ENCODE assay signal across 22 cellular contexts in genomic region chr1:108842525-108843181, GRCh38. TPM values are rescaled to one million over a fixed set of nuclear protein-coding genes. Genes with fewer than 3 reads are reported as not detected.
DNase-seq lines count a peak whose midpoint lies in the region; ATAC-seq, FAIRE-seq and TF ChIP-seq lines count a peak whose summit lies in the region.
"Had no signal": no experiment of that assay in that cellular context is flagged by ENCODE, and none has a peak within 500 bp of the region (broad histone marks: within the 10 kb centered on the region; RNA-seq: fewer than 3 reads in every experiment).

No MANE protein-coding gene starts in this region.

- in situ Hi-C loops in K562 (cut with MboI) = no loop called here
- in situ Hi-C loops in transverse colon (cut with MboI; ENCODE audit: low pct_ligation_motif_present in 1 of 4, low pct_unique_long_range_greater_than_20kb in 1 of 4, low sequenced_read_pairs in 3 of 4) = no loop called here

- H3K79me2 ChIP-seq in K562 (ENCODE audit: control insufficient read depth, insufficient read depth, low read length) (no peaks in the 10 kb centered on the region), neural progenitor cell (ENCODE audit: low read depth) (no peaks in the 10 kb centered on the region)

- H3K27ac ChIP-seq in HEK293 (ENCODE audit: extremely low read depth, low read depth, low read length) (no peak overlapping the region), K562 (ENCODE audit: extremely low read depth, low read depth, low read length) (no peak overlapping the region), neural progenitor cell (peak overlapping the region; percentile 0), transverse colon (peak overlapping the region; percentile 37 to 75 (median 60))
- H3K27ac ChIP-seq: BLaER1 treated with 17β-estradiol and CSF1 and Interleukin-3, amounts not matched to agents 10 nM and 100 nM had no signal

- no peak overlapping the region for H3K4me3 Mint-ChIP-seq in neural progenitor cell
- H3K4me3 Mint-ChIP-seq in natural killer cell treated with Interleukin-12 subunit alpha and Interleukin-12 subunit beta and Interleukin-15 and Interleukin-18, amount 100 ng/mL, for 72 hours = no peak overlapping the region
- H3K4me3 Mint-ChIP-seq: CD4-positive, alpha-beta memory T cell had no signal

- peaks cover 14% of the 10 kb centered on the region for H3K4me1 Mint-ChIP-seq in neural progenitor cell
- H3K4me1 Mint-ChIP-seq in natural killer cell treated with Interleukin-12 subunit alpha and Interleukin-12 subunit beta and Interleukin-15 and Interleukin-18, amount 100 ng/mL, for 72 hours (ENCODE audit: low read depth in 2 of 2) = no peaks in the 10 kb centered on the region
- H3K4me1 Mint-ChIP-seq: CD4-positive, alpha-beta memory T cell had no signal

- peaks cover 4% of the 10 kb centered on the region for H3K9me3 Mint-ChIP-seq in neural progenitor cell
- no peaks in the 10 kb centered on the region for H3K9me3 Mint-ChIP-seq in natural killer cell treated with Interleukin-12 subunit alpha and Interleukin-12 subunit beta and Interleukin-15 and Interleukin-18, amount 100 ng/mL, for 72 hours

- no peak overlapping the region for H3K27ac Mint-ChIP-seq in neural progenitor cell
- no peak overlapping the region for H3K27ac Mint-ChIP-seq in natural killer cell treated with Interleukin-12 subunit alpha and Interleukin-12 subunit beta and Interleukin-15 and Interleukin-18, amount 100 ng/mL, for 72 hours

- H3K9me3 ChIP-seq in HEK293 (ENCODE audit: control insufficient read depth, insufficient read depth, low read depth, low read length) (no peaks in the 10 kb centered on the region), K562 (replicated peaks; ENCODE audit: control insufficient read depth, insufficient read depth, low read depth, low read length) (no peaks in the 10 kb centered on the region), neural progenitor cell (ENCODE audit: low read depth) (no peaks in the 10 kb centered on the region), transverse colon (no peaks in the 10 kb centered on the region)
- H3K9me3 ChIP-seq: Caco-2 had no signal

- H3K4me2 ChIP-seq in K562 (ENCODE audit: insufficient read depth, low read length) (no peak overlapping the region), neural progenitor cell (peak overlapping the region; percentile 66)
- H3K4me2 ChIP-seq: BLaER1 treated with 17β-estradiol and CSF1 and Interleukin-3, amounts not matched to agents 10 nM and 100 nM had no signal

- peak in 2 of 4 experiments; percentile 29 to 34 for DNase-seq in K562 (ENCODE audit: extremely low read depth in 1 of 4, low spot score in 3 of 4)
- peak; percentile 28 for DNase-seq in neural progenitor cell (ENCODE audit: low spot score)
- DNase-seq in transverse colon = no peak
- DNase-seq in NCI-H510A (lab: John Stamatoyannopoulos, UW) = no peak
- DNase-seq in natural killer cell treated with Interleukin-12 subunit alpha and Interleukin-12 subunit beta and Interleukin-15 and Interleukin-18, amount 100 ng/mL, for 72 hours (ENCODE audit: low spot score) = no peak
- no peak for DNase-seq in NCI-H2107 treated with DMSO at 0.1 percent for 48 hours (lab: John Stamatoyannopoulos, UW; ENCODE audit: unreplicated experiment)
- DNase-seq: 8988T; Caco-2; CD4-positive, alpha-beta memory T cell; DMS 273 treated with DMSO at 0.1 percent for 48 hours; DMS79 treated with DMSO at 0.1 percent for 48 hours; NCI-H1092 treated with DMSO at 0.1 percent for 48 hours; NCI-H1436 treated with DMSO at 0.1 percent for 48 hours; NCI-H2029; NCI-H2171; NCI-H345; NCI-H524 treated with DMSO at 0.1 percent for 48 hours; NCI-H82; Right ventricle myocardium superior had no signal

- ATAC-seq in K562 = peak; percentile 81
- ATAC-seq in natural killer cell treated with Interleukin-12 subunit alpha and Interleukin-12 subunit beta and Interleukin-15 and Interleukin-18, amount 100 ng/mL, for 72 hours = no peak

- H3K36me3 ChIP-seq in HEK293 (ENCODE audit: control insufficient read depth in 2 of 2, insufficient read depth in 1 of 2, low read length in 2 of 2) (no peaks in the 10 kb centered on the region), K562 (ENCODE audit: control insufficient read depth, insufficient read depth, low read length) (no peaks in the 10 kb centered on the region), neural progenitor cell (peaks cover 4% of the 10 kb centered on the region), transverse colon (no peaks in the 10 kb centered on the region)
- H3K36me3 ChIP-seq: BLaER1 treated with 17β-estradiol and CSF1 and Interleukin-3, amounts not matched to agents 10 nM and 100 nM had no signal

- no peak for FAIRE-seq in K562 (lab: Jason Lieb, UNC)
- FAIRE-seq: GM12891 had no signal

- 15% methylated on average over 3 of the region's 3 CpGs for WGBS in K562 (ENCODE audit: insufficient coverage, low coverage, missing lambda C conversion rate)
- 80 to 83% methylated on average over 1 to 3 of the region's 3 CpGs for WGBS in transverse colon (ENCODE audit: low coverage in 1 of 2), 2 donors

- no TSS peak for BruUV-seq in K562 (replicated peaks; lab: Mats Ljungman, UMichigan)

- H4K20me1 ChIP-seq in K562 (replicated peaks; ENCODE audit: control insufficient read depth, insufficient read depth, low read length) = no peaks in the 10 kb centered on the region
- H4K20me1 ChIP-seq in neural progenitor cell (ENCODE audit: low read depth) = no peaks in the 10 kb centered on the region
- H4K20me1 ChIP-seq: BLaER1 treated with 17β-estradiol and CSF1 and Interleukin-3, amounts not matched to agents 10 nM and 100 nM had no signal

- intact Hi-C loops in K562 (cut with micrococcal nuclease) = no loop called here
- intact Hi-C loops in transverse colon (cut with DNase I; ENCODE audit: low total_unique reads) = no loop called here

- POLR2A ChIA-PET in HEK293 (lab: Yijun Ruan, JAX) = no interaction called here
- POLR2A ChIA-PET in K562 (lab: Yijun Ruan, JAX) = interaction anchor here (0.8 to 1.5 kb wide), 3 partner anchors 9 to 448 kb away, joined by 3 read pairs; no protein-coding TSS in a partner anchor

- CTCF ChIA-PET in HEK293 (lab: Yijun Ruan, JAX) = interaction anchor here (0.6 to 4.6 kb wide), 3 partner anchors 15 to 778 kb away, joined by 4 to 30 read pairs (median 7); no protein-coding TSS in a partner anchor
- CTCF ChIA-PET in K562 (lab: Yijun Ruan, JAX; ENCODE audit: low intra/inter-chr PET ratio) = no interaction called here

- H2AFZ ChIP-seq in K562 (ENCODE audit: low read depth, low read length) = no peak overlapping the region
- no peak overlapping the region for H2AFZ ChIP-seq in neural progenitor cell (replicated peaks)

- no peaks in the 10 kb centered on the region for H3K36me3 Mint-ChIP-seq in neural progenitor cell
- H3K36me3 Mint-ChIP-seq in natural killer cell treated with Interleukin-12 subunit alpha and Interleukin-12 subunit beta and Interleukin-15 and Interleukin-18, amount 100 ng/mL, for 72 hours = no peaks in the 10 kb centered on the region
- H3K36me3 Mint-ChIP-seq: CD4-positive, alpha-beta memory T cell had no signal

- no peak overlapping the region for H3K9ac ChIP-seq in K562 (ENCODE audit: insufficient read depth in 1 of 2, low read depth in 2 of 2, low read length in 2 of 2)
- H3K9ac ChIP-seq in neural progenitor cell = no peak overlapping the region
- H3K9ac ChIP-seq: BLaER1 treated with 17β-estradiol and CSF1 and Interleukin-3, amounts not matched to agents 10 nM and 100 nM had no signal

- H3K9me1 ChIP-seq in K562 (ENCODE audit: control insufficient read depth, insufficient read depth, low read length) = no peaks in the 10 kb centered on the region

- H3K27me3 ChIP-seq in K562 (ENCODE audit: control insufficient read depth in 2 of 2, insufficient read depth in 2 of 2, low read length in 2 of 2) (peaks cover 4 to 11% of the 10 kb centered on the region in 2 experiments; a peak in 2 of 5 replicates), neural progenitor cell (no peaks in the 10 kb centered on the region), transverse colon (no peaks in the 10 kb centered on the region)
- H3K27me3 ChIP-seq: BLaER1 treated with 17β-estradiol and CSF1 and Interleukin-3, amounts not matched to agents 10 nM and 100 nM had no signal

- no peak for TF ChIP-seq CTCF in HEK293 (tag by site-specific recombination; IDR thresholded peaks at IDR 0.05)
- TF ChIP-seq CTCF in K562 (IDR thresholded peaks at IDR 0.05 in 2 of 3, conservative IDR thresholded peaks at IDR 0.05 in 1 of 3; ENCODE audit: insufficient read depth in 2 of 3, low read depth in 1 of 3, low read length in 3 of 3) = peak in 1 of 3 experiments; percentile 21; a peak in 2 of 6 replicates
- TF ChIP-seq CTCF in neural progenitor cell (IDR thresholded peaks at IDR 0.05) = no peak
- TF ChIP-seq CTCF in transverse colon (IDR thresholded peaks at IDR 0.05) = no peak

- TF ChIP-seq RAD21 in K562 (CRISPR knock-in tag; conservative IDR thresholded peaks at IDR 0.05 in 1 of 2, IDR thresholded peaks at IDR 0.05 in 1 of 2) = no peak

- TF ChIP-seq EP300 in K562 (IDR thresholded peaks at IDR 0.05; ENCODE audit: low read length) (no peak), transverse colon (IDR thresholded peaks at IDR 0.05; ENCODE audit: low read depth) (no peak)

- no peaks in the 10 kb centered on the region for H3K27me3 Mint-ChIP-seq in neural progenitor cell (ENCODE audit: insufficient read depth, low read depth)
- H3K27me3 Mint-ChIP-seq in natural killer cell treated with Interleukin-12 subunit alpha and Interleukin-12 subunit beta and Interleukin-15 and Interleukin-18, amount 100 ng/mL, for 72 hours = peaks cover 0 to 6% of the 10 kb centered on the region in 2 donors

- H3K4me3 ChIP-seq in HEK293 (ENCODE audit: low read depth, low read length) (no peak overlapping the region), K562 (no peak overlapping the region), neural progenitor cell (no peak overlapping the region), transverse colon (no peak overlapping the region)
- H3K4me3 ChIP-seq: BLaER1 treated with 17β-estradiol and CSF1 and Interleukin-3, amounts not matched to agents 10 nM and 100 nM had no signal

- no peaks in the 10 kb centered on the region for H3K4me1 ChIP-seq in HEK293 (ENCODE audit: control insufficient read depth, insufficient read depth, low read length)
- peaks cover 0 to 5% of the 10 kb centered on the region in 2 experiments; a peak in 1 of 5 replicates for H3K4me1 ChIP-seq in K562 (replicated peaks in 1 of 2; ENCODE audit: control insufficient read depth in 2 of 2, insufficient read depth in 2 of 2, low read length in 2 of 2)
- peaks cover 28% of the 10 kb centered on the region for H3K4me1 ChIP-seq in neural progenitor cell
- peaks cover 0 to 20% (median 2%) of the 10 kb centered on the region in 4 donors for H3K4me1 ChIP-seq in transverse colon
- H3K4me1 ChIP-seq: Caco-2 had no signal

- H3F3A ChIP-seq in neural progenitor cell (ENCODE audit: low read depth) = no peaks in the 10 kb centered on the region

- no peak for TF ChIP-seq POLR2A in K562 (conservative IDR thresholded peaks at IDR 0.05)
- no peak for TF ChIP-seq POLR2A in transverse colon (IDR thresholded peaks at IDR 0.05)

RNA-seq across cellular contexts. Expression of gene AKNAD1, which starts 14.2 kb away (rescaled TPM):
- not detected in 2 replicates for total RNA-seq in K562 (2011; cell fraction: chromatin; rRNA removed; ENCODE audit: low replicate concordance)
- not detected in 2 replicates for total RNA-seq in K562 (2011; cell fraction: nucleolus; rRNA removed)
- total RNA-seq in K562 (2011; cell fraction: nucleoplasm; rRNA removed) = not detected in 2 replicates
- not detected in 2 replicates for total RNA-seq in K562 (2014; rRNA removed)
- not detected in 2 replicates for total RNA-seq in K562 (2014; rRNA removed; fragmentation: Illumina TruSeq; extraction: Trizol)
- not detected in 2 replicates for total RNA-seq in K562 (2015; rRNA removed; fragmentation: Illumina TruSeq; extraction: Trizol)
- not detected in 2 replicates for total RNA-seq in K562 (2021)
- not detected in 2 replicates for polyA plus RNA-seq in K562 (2011; rRNA removed)
- polyA plus RNA-seq in K562 (2011; cell fraction: cytosol; rRNA removed) = not detected in 2 replicates
- polyA plus RNA-seq in K562 (2011; cell fraction: nucleus; rRNA removed) = not detected in 2 replicates
- polyA plus RNA-seq in K562 (2012) = not detected in 2 replicates
- polyA plus RNA-seq in K562 (2014; fragmentation: Illumina TruSeq; extraction: Trizol) = 0.30 TPM in 1 of 2 replicates, not detected in the other
- under 1 TPM in 1 of 2 experiments, not detected in 1; 0.13 TPM for polyA plus RNA-seq in K562 (2014; fragmentation: Nextera tagmentation; extraction: Ambion mirVana)
- not detected in 2 replicates for polyA plus RNA-seq in K562 (2014; rRNA removed)
- polyA minus RNA-seq in K562 (2011; rRNA and poly(A)+ RNA removed) = not detected in 2 replicates
- polyA minus RNA-seq in K562 (2011; cell fraction: cytosol; rRNA and poly(A)+ RNA removed) = not detected in 2 replicates
- polyA minus RNA-seq in K562 (2011; cell fraction: nucleus; rRNA and poly(A)+ RNA removed) = not detected in 2 replicates
- not detected in 2 replicates for total RNA-seq in neural progenitor cell (ENCODE audit: low replicate concordance)
- total RNA-seq in transverse colon = not detected
- not detected for total RNA-seq in natural killer cell treated with Interleukin-12 subunit alpha and Interleukin-12 subunit beta and Interleukin-15 and Interleukin-18, amount 100 ng/mL, for 72 hours
- total RNA-seq: Caco-2; CD4-positive, alpha-beta memory T cell; Right ventricle myocardium superior had no signal
- polyA plus RNA-seq: CD4-positive, alpha-beta memory T cell had no signal

RNA-seq across cellular contexts. Expression of gene GPSM2, which starts 34.1 kb away (rescaled TPM):
- total RNA-seq in K562 (2011; cell fraction: chromatin; rRNA removed; ENCODE audit: low replicate concordance) = 18.4 and 43.2 TPM in 2 replicates
- 7.0 and 7.4 TPM in 2 replicates for total RNA-seq in K562 (2011; cell fraction: nucleolus; rRNA removed)
- 17.6 and 19.1 TPM in 2 replicates for total RNA-seq in K562 (2011; cell fraction: nucleoplasm; rRNA removed)
- 27.0 and 29.2 TPM in 2 replicates for total RNA-seq in K562 (2014; rRNA removed)
- 39.1 and 41.5 TPM in 2 replicates for total RNA-seq in K562 (2014; rRNA removed; fragmentation: Illumina TruSeq; extraction: Trizol)
- 40.9 and 50.8 TPM in 2 replicates for total RNA-seq in K562 (2015; rRNA removed; fragmentation: Illumina TruSeq; extraction: Trizol)
- total RNA-seq in K562 (2021) = 28.9 and 32.1 TPM in 2 replicates
- polyA plus RNA-seq in K562 (2011; rRNA removed) = 28.1 and 37.8 TPM in 2 replicates
- 10.8 and 18.3 TPM in 2 replicates for polyA plus RNA-seq in K562 (2011; cell fraction: cytosol; rRNA removed)
- 9.1 and 14.4 TPM in 2 replicates for polyA plus RNA-seq in K562 (2011; cell fraction: nucleus; rRNA removed)
- 21.8 and 25.7 TPM in 2 replicates for polyA plus RNA-seq in K562 (2012)
- 25.2 and 34.4 TPM in 2 replicates for polyA plus RNA-seq in K562 (2014; fragmentation: Illumina TruSeq; extraction: Trizol)
- polyA plus RNA-seq in K562 (2014; fragmentation: Nextera tagmentation; extraction: Ambion mirVana) = 1 to 10 TPM; 7.8 to 8.4 TPM
- polyA plus RNA-seq in K562 (2014; rRNA removed) = 26.5 and 28.5 TPM in 2 replicates
- polyA minus RNA-seq in K562 (2011; rRNA and poly(A)+ RNA removed) = 45.9 and 46.7 TPM in 2 replicates
- 19.4 and 22.1 TPM in 2 replicates for polyA minus RNA-seq in K562 (2011; cell fraction: cytosol; rRNA and poly(A)+ RNA removed)
- polyA minus RNA-seq in K562 (2011; cell fraction: nucleus; rRNA and poly(A)+ RNA removed) = 7.5 and 17.2 TPM in 2 replicates
- 25.7 and 35.4 TPM in 2 replicates for total RNA-seq in neural progenitor cell (ENCODE audit: low replicate concordance)
- total RNA-seq in transverse colon = 10 to 100 TPM in 3 of 4 donors, 1 to 10 TPM in 1; 9.7 to 31.0 (median 23.8) TPM
- total RNA-seq in natural killer cell treated with Interleukin-12 subunit alpha and Interleukin-12 subunit beta and Interleukin-15 and Interleukin-18, amount 100 ng/mL, for 72 hours = 10 to 100 TPM in 1 of 2 donors, 1 to 10 TPM in 1; 7.7 to 25.0 TPM

Comparison
In these comparisons a context has a peak if more than half of its experiments do, and no peak if none do; other contexts are left out.
1. H3K27ac ChIP-seq: peak in neural progenitor cell (single experiment) and transverse colon (4 of 4); none in HEK293 (single experiment) and K562 (single experiment).
2. Of the 44 proteins assayed by ChIP-seq in both K562 and HEK293: peak only in K562: ZEB2; only in HEK293: PRDM10; in both: none; in neither: 41; mixed calls (peak in some experiments, not most) for 1.